Comparison of ENCODE assay signal across 19 cellular contexts in genomic region chr5:115150512-115150911, GRCh38.
"Had no signal": no experiment of that assay in that cellular context is flagged by ENCODE, and none has a peak within 500 bp of the region (broad histone marks: within the 10 kb centered on the region; RNA-seq: fewer than 3 reads in every experiment).

No MANE protein-coding gene starts in this region.

- H3K4me1 Mint-ChIP-seq: natural killer cell; stimulated activated naive B cell treated with anti-CD40 and anti-IgM and Interleukin-4, amounts not matched to agents 10 μg/mL and 1 μg/mL and 100 μg/mL, for 72 hours had no signal

- H3K79me2 ChIP-seq: parathyroid adenoma had no signal

- H3K27me3 Mint-ChIP-seq: progenitor cell of endocrine pancreas had no signal

- H3K27ac Mint-ChIP-seq: natural killer cell; progenitor cell of endocrine pancreas; stimulated activated naive B cell treated with anti-CD40 and anti-IgM and Interleukin-4, amounts not matched to agents 10 μg/mL and 1 μg/mL and 100 μg/mL, for 72 hours; stimulated activated naive CD8-positive, alpha-beta T cell treated with anti-CD3 and anti-CD28 coated beads, Interleukin-15, Interleukin-2, amounts not matched to agents 100 ng/mL and 50 ng/mL, for 24 hours had no signal

- ATAC-seq: left ventricle myocardium superior; lower lobe of right lung; natural killer cell; right lobe of liver; stimulated activated naive B cell treated with anti-CD40 and anti-IgM and Interleukin-4, amounts not matched to agents 10 μg/mL and 1 μg/mL and 100 μg/mL, for 72 hours had no signal

- H3K4me3 ChIP-seq: dorsolateral prefrontal cortex, esophagus squamous epithelium, lower lobe of right lung, right lobe of liver, thoracic aorta, tibial nerve, upper lobe of left lung had no signal

- H3K4me1 ChIP-seq: esophagus squamous epithelium, lower lobe of right lung, parathyroid adenoma, right lobe of liver, tibial nerve, upper lobe of left lung had no signal

- H3K27ac ChIP-seq: dorsolateral prefrontal cortex, esophagus squamous epithelium, lower lobe of right lung, parathyroid adenoma, right lobe of liver, thoracic aorta, tibial nerve, upper lobe of left lung had no signal

- H2AFZ ChIP-seq: parathyroid adenoma had no signal

- DNase-seq: dorsolateral prefrontal cortex; effector CD4-positive, alpha-beta T cell; esophagus squamous epithelium; foreskin melanocyte; hypothalamus; left ventricle myocardium superior; lower lobe of right lung; natural killer cell; right lobe of liver; small intestine; stimulated activated CD4-positive, alpha-beta T cell treated with anti-CD3 and anti-CD28 coated beads, Interleukin-15, amount 100 ng/mL, for 24 hours; stimulated activated CD4-positive, alpha-beta T cell treated with anti-CD3 and anti-CD28 coated beads, Interleukin-2, amount 100 ng/mL, for 48 hours; stimulated activated naive B cell treated with anti-CD40 and anti-IgM and Interleukin-4, amounts not matched to agents 10 μg/mL and 1 μg/mL and 100 μg/mL, for 72 hours; upper lobe of left lung had no signal

- H3K4me3 Mint-ChIP-seq: natural killer cell; stimulated activated naive B cell treated with anti-CD40 and anti-IgM and Interleukin-4, amounts not matched to agents 10 μg/mL and 1 μg/mL and 100 μg/mL, for 72 hours; stimulated activated naive CD8-positive, alpha-beta T cell treated with anti-CD3 and anti-CD28 coated beads, Interleukin-15, Interleukin-2, amounts not matched to agents 100 ng/mL and 50 ng/mL, for 24 hours had no signal

- H3K27me3 ChIP-seq: dorsolateral prefrontal cortex, right lobe of liver, tibial nerve, upper lobe of left lung had no signal

- H3K36me3 ChIP-seq: esophagus squamous epithelium, lower lobe of right lung, right lobe of liver, thoracic aorta, tibial nerve, upper lobe of left lung had no signal
